ENCODE assay signal across 8 cellular contexts in genomic region chr10:97640868-97641811, GRCh38. TPM values are rescaled to one million over a fixed set of nuclear protein-coding genes. Genes with fewer than 3 reads are reported as not detected.
A peak's percentile ranks its signal among the peaks of the same experiment; 100 is the strongest.
DNase-seq lines count a peak whose midpoint lies in the region; ATAC-seq lines count a peak whose summit lies in the region.

No MANE protein-coding gene starts in this region.

- ATAC-seq in GM19043 (IDR thresholded peaks at IDR 0.05; ENCODE audit: low read depth, unreplicated experiment) (peak; percentile 11), HG03521 (IDR thresholded peaks at IDR 0.05; ENCODE audit: unreplicated experiment) (peak; percentile 4), HG02642 (IDR thresholded peaks at IDR 0.05; ENCODE audit: poor library complexity, unreplicated experiment) (no peak)

- no peaks in the 10 kb centered on the region for H3K36me3 ChIP-seq in endocrine pancreas (ENCODE audit: control insufficient read depth, insufficient read depth, low read length)
- peaks cover 4 to 24% of the 10 kb centered on the region in 2 experiments for H3K36me3 ChIP-seq in mesenchymal stem cell (ENCODE audit: control insufficient read depth in 1 of 2, insufficient read depth in 2 of 2, low read depth in 1 of 2, low read length in 2 of 2)

- no peak overlapping the region for H2BK5ac ChIP-seq in mesenchymal stem cell (ENCODE audit: low read depth, low read length, poor library complexity, severe bottlenecking)

- DNase-seq in Ammon's horn (ENCODE audit: low spot score): peak; percentile 33
- DNase-seq in UCSD-AML1 (lab: John Stamatoyannopoulos, UW; ENCODE audit: unreplicated experiment): peak; percentile 40
- peak; percentile 60 for DNase-seq in mesenchymal stem cell
- peak; percentile 70 for DNase-seq in stromal cell of bone marrow (ENCODE audit: low read depth)

- H4K91ac ChIP-seq in mesenchymal stem cell (ENCODE audit: low read length): peak overlapping the region; percentile 34

- H3K4me1 ChIP-seq in endocrine pancreas (ENCODE audit: control insufficient read depth, insufficient read depth, low read length) (no peaks in the 10 kb centered on the region), mesenchymal stem cell (ENCODE audit: control insufficient read depth, insufficient read depth, low read depth, low read length) (peaks cover 3% of the 10 kb centered on the region)

- peak overlapping the region in 1 of 2 experiments; percentile 47 for H3K4ac ChIP-seq in mesenchymal stem cell (ENCODE audit: low read depth in 1 of 2, low read length in 2 of 2)

- no peak overlapping the region for H2BK120ac ChIP-seq in mesenchymal stem cell (ENCODE audit: low read depth, low read length)

- peak overlapping the region; percentile 48 for H3K27ac ChIP-seq in mesenchymal stem cell (ENCODE audit: low read length, poor library complexity, severe bottlenecking)

- peak overlapping the region; percentile 83 for H2AFZ ChIP-seq in mesenchymal stem cell (ENCODE audit: low read depth, low read length)

- H3K27me3 ChIP-seq in endocrine pancreas (ENCODE audit: control insufficient read depth, insufficient read depth, low read length) (no peaks in the 10 kb centered on the region), mesenchymal stem cell (ENCODE audit: control insufficient read depth in 1 of 2, insufficient read depth in 1 of 2, low read length in 2 of 2) (no peaks in the 10 kb centered on the region)

- no peak overlapping the region for H4K8ac ChIP-seq in mesenchymal stem cell (ENCODE audit: low read length)

- H2BK12ac ChIP-seq in mesenchymal stem cell (ENCODE audit: low read length in 2 of 2): peak overlapping the region in 1 of 2 experiments; percentile 47

- H3K4me3 ChIP-seq in endocrine pancreas (ENCODE audit: control insufficient read depth, insufficient read depth, low read length) (peak overlapping the region; percentile 82), mesenchymal stem cell (ENCODE audit: insufficient read depth in 1 of 2, low read depth in 1 of 2, low read length in 2 of 2) (peak overlapping the region; percentile 95)

- peaks cover 10% of the 10 kb centered on the region for H3K79me1 ChIP-seq in mesenchymal stem cell (replicated peaks; ENCODE audit: low read length, poor library complexity, severe bottlenecking)

- WGBS in mesenchymal stem cell: 1% methylated on average over 65 of the region's 67 CpGs

- H2AK5ac ChIP-seq in mesenchymal stem cell (ENCODE audit: low read length, severe bottlenecking): no peak overlapping the region

- peak overlapping the region; percentile 86 for H3K4me2 ChIP-seq in mesenchymal stem cell (ENCODE audit: low read length, poor library complexity, severe bottlenecking)

- H3K9me3 ChIP-seq in endocrine pancreas (ENCODE audit: control insufficient read depth, low read length) (no peaks in the 10 kb centered on the region), mesenchymal stem cell (ENCODE audit: control insufficient read depth, low read length) (no peaks in the 10 kb centered on the region)

- peak overlapping the region; percentile 57 for H2BK15ac ChIP-seq in mesenchymal stem cell (ENCODE audit: low read depth, poor library complexity, severe bottlenecking)

- H3K9ac ChIP-seq in endocrine pancreas (ENCODE audit: control insufficient read depth, insufficient read depth, low read length) (peak overlapping the region; percentile 76), mesenchymal stem cell (ENCODE audit: low read length) (peak overlapping the region; percentile 98)

- peak overlapping the region; percentile 54 to 58 for H3K18ac ChIP-seq in mesenchymal stem cell (ENCODE audit: low read depth in 1 of 2, low read length in 2 of 2)

- peak overlapping the region in 1 of 2 experiments; percentile 78 for H3K14ac ChIP-seq in mesenchymal stem cell (ENCODE audit: low read length in 2 of 2)

- H3K23ac ChIP-seq in mesenchymal stem cell (ENCODE audit: low read length in 2 of 2): peak overlapping the region; percentile 20 to 99

RNA-seq across cellular contexts. Expression of gene PI4K2A, which starts 0.7 kb away (rescaled TPM):
- 27.8 TPM for polyA plus RNA-seq in mesenchymal stem cell (2013, experiment 1 of 2)
- polyA plus RNA-seq in mesenchymal stem cell (2013, experiment 2 of 2): 27.1 TPM

RNA-seq across cellular contexts. Expression of gene MORN4, which starts 7.8 kb away (rescaled TPM):
- 10.7 TPM for polyA plus RNA-seq in mesenchymal stem cell (2013, experiment 1 of 2)
- polyA plus RNA-seq in mesenchymal stem cell (2013, experiment 2 of 2): 10.1 TPM

RNA-seq across cellular contexts. Expression of gene AVPI1, which starts 45.9 kb away (rescaled TPM):
- polyA plus RNA-seq in mesenchymal stem cell (2013, experiment 1 of 2): 5.8 TPM
- 5.8 TPM for polyA plus RNA-seq in mesenchymal stem cell (2013, experiment 2 of 2)

RNA-seq across cellular contexts. Expression of gene C10orf62, which starts 51.6 kb away (rescaled TPM):
- polyA plus RNA-seq in mesenchymal stem cell (2013, experiment 1 of 2): not detected
- polyA plus RNA-seq in mesenchymal stem cell (2013, experiment 2 of 2): not detected

RNA-seq across cellular contexts. Expression of gene HOGA1, which starts 57.0 kb away (rescaled TPM):
- polyA plus RNA-seq in mesenchymal stem cell (2013, experiment 1 of 2): 0.23 TPM
- 0.27 TPM for polyA plus RNA-seq in mesenchymal stem cell (2013, experiment 2 of 2)
